In the genomic region with DNA sequence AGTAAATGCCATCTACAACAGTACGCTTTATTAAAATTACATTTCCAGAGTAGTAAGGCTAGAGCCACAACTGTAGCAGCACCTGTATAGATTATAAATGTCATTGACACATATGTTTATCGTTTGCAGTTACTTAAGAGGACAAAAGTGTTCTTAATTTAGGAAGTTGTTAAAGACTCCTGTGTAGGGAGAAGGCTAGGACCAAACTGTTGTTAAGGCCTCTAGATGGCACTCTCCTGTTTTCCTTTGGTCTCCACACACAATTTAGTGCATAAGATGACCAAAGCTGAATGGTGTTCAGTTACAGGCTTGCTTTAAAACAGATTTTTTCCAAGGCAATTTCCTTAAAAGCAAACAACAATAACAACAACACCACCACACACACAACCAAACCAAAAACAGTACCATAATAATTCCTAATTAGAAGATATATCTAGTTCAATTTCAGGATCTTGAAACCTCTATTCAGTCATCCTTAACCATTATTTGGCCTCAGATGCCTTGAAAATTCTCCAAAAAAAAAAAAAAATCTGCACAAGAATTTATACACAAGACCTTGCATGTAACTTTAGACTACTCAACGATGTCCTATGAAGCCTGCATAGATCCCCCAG, we compare ENCODE assay signal across 8 cellular contexts. TPM values are rescaled to one million over a fixed set of nuclear protein-coding genes. Genes with fewer than 3 reads are reported as not detected.
A peak's percentile ranks its signal among the peaks of the same experiment; 100 is the strongest.
DNase-seq lines count a peak whose midpoint lies in the region; ATAC-seq and TF ChIP-seq lines count a peak whose summit lies in the region.

No MANE protein-coding gene starts in this region.

- CTCF ChIA-PET in HCT116 (lab: Charles Lee): interaction anchor here (0.6 to 3.1 kb wide), 6 partner anchors 14 to 230 kb away, joined by 3 to 34 read pairs (median 3); a partner anchor contains a TSS

- H3K36me3 ChIP-seq in HCT116 (ENCODE audit: control insufficient read depth in 1 of 2, insufficient read depth in 2 of 2, low read length in 2 of 2) (0 out of 4 replicates have a peak, but pooled peaks cover 0 to 3% of the 10 kb centered on the region in 2 experiments), right atrium auricular region (peaks cover 7% of the 10 kb centered on the region)

- DNase-seq in DMS 273 (lab: John Stamatoyannopoulos, UW; ENCODE audit: unreplicated experiment): peak; percentile 59
- peak; percentile 51 for DNase-seq in HCT116 (ENCODE audit: low read depth, low spot score)
- peak; percentile 68 for DNase-seq in NCI-H510A treated with DMSO at 0.1 percent for 48 hours (lab: John Stamatoyannopoulos, UW)
- DNase-seq in amniotic stem cell (lab: John Stamatoyannopoulos, UW): peak; percentile 83
- no peak for DNase-seq in right atrium auricular region (ENCODE audit: low spot score)
- DNase-seq in sciatic nerve (ENCODE audit: low spot score): no peak

- no TSS peak for BruUV-seq in HCT116 (replicated peaks; lab: Mats Ljungman, UMichigan)

- peak; percentile 86 for TF ChIP-seq RAD21 in HCT116 (IDR thresholded peaks at IDR 0.05; ENCODE audit: low read depth)

- H4K20me1 ChIP-seq in HCT116 (ENCODE audit: insufficient read depth): no peaks in the 10 kb centered on the region

- no peaks in the 10 kb centered on the region for H3K27me3 ChIP-seq in HCT116 (ENCODE audit: insufficient read depth, low read length)
- H3K27me3 ChIP-seq in right atrium auricular region: no peaks in the 10 kb centered on the region

- no peak for TF ChIP-seq POLR2A in HCT116 (IDR thresholded peaks at IDR 0.05; ENCODE audit: borderline replicate concordance, extremely low read depth, insufficient read depth, insufficient read length)

- TF ChIP-seq CTCF in HCT116 (IDR thresholded peaks at IDR 0.05 in 2 of 3, conservative IDR thresholded peaks at IDR 0.05 in 1 of 3; ENCODE audit: borderline replicate concordance in 1 of 3, insufficient read depth in 1 of 3, low read depth in 2 of 3, low read length in 2 of 3) (peak; percentile 74 to 77 (median 75); a peak in 5 of 6 replicates), right atrium auricular region (IDR thresholded peaks at IDR 0.05) (peak; percentile 21 to 77)

- H2AFZ ChIP-seq in HCT116 (ENCODE audit: low read depth, low read length, poor library complexity, severe bottlenecking): no peak overlapping the region

- H3K9me3 ChIP-seq in HCT116 (ENCODE audit: control insufficient read depth in 1 of 2, insufficient read depth in 1 of 2, low read depth in 1 of 2, low read length in 2 of 2): no peaks in the 10 kb centered on the region
- H3K9me3 ChIP-seq in right atrium auricular region: no peaks in the 10 kb centered on the region

- peaks cover 0 to 5% of the 10 kb centered on the region in 2 experiments; a peak in 1 of 4 replicates for H3K4me1 ChIP-seq in HCT116 (ENCODE audit: control insufficient read depth in 1 of 2, insufficient read depth in 2 of 2, low read length in 2 of 2)
- H3K4me1 ChIP-seq in right atrium auricular region: peaks cover 0 to 2% of the 10 kb centered on the region in 2 donors

- RAD21 ChIA-PET in HCT116 (lab: Charles Lee; ENCODE audit: low non-redundant PET in 1 of 2, low total read pairs in 2 of 2, uncharacterized antibody in 2 of 2, unreplicated experiment in 2 of 2): interaction anchor here (0.9 to 1.6 kb wide), 2 partner anchors 226 kb away, joined by 3 to 4 read pairs; no protein-coding TSS in a partner anchor

- ATAC-seq in HCT116: peak; percentile 95
- peak; percentile 93 for ATAC-seq in sciatic nerve
- no peak for ATAC-seq in HG02970 (IDR thresholded peaks at IDR 0.05; ENCODE audit: low FRiP score, unreplicated experiment)
- no peak for ATAC-seq in GM21360 (IDR thresholded peaks at IDR 0.05; ENCODE audit: unreplicated experiment)

- no peaks in the 10 kb centered on the region for H3K9me2 ChIP-seq in HCT116 (ENCODE audit: insufficient read depth)

- H3K4me3 ChIP-seq in HCT116 (replicated peaks in 1 of 2; ENCODE audit: low read depth in 1 of 2, low read length in 2 of 2) (no peak overlapping the region), right atrium auricular region (no peak overlapping the region)

- intact Hi-C loops in HCT116 (cut with micrococcal nuclease) (loop anchor here (1.0 to 2.0 kb wide), 3 partner anchors 217 to 346 kb away; no protein-coding TSS in a partner anchor), sciatic nerve (cut with DNase I) (loop anchor here (5.0 to 10.0 kb wide), 2 partner anchors 222 to 345 kb away; no protein-coding TSS in a partner anchor)

- H3K9ac ChIP-seq in HCT116 (ENCODE audit: low read length): no peak overlapping the region

- H3K79me2 ChIP-seq in HCT116 (ENCODE audit: insufficient read depth, low read length): no peaks in the 10 kb centered on the region

- H3K27ac ChIP-seq in HCT116 (ENCODE audit: low read depth, low read length) (no peak overlapping the region), right atrium auricular region (no peak overlapping the region)

- H3K4me2 ChIP-seq in HCT116 (ENCODE audit: low read length): no peak overlapping the region

- POLR2A ChIA-PET in HCT116 (lab: Charles Lee): no interaction called here

TF ChIP-seq in HCT116, 20 proteins besides CTCF, POLR2A, EP300 and RAD21:
- TF ChIP-seq SIN3A (IDR thresholded peaks at IDR 0.05; ENCODE audit: low read depth): no peak

RNA-seq across cellular contexts. Expression of a gene that starts 42.5 kb away (rescaled TPM):
- total RNA-seq in HCT116 (2021; ENCODE audit: unreplicated experiment): 2.0 TPM
- polyA plus RNA-seq in HCT116 (2012): 0.09 and 0.41 TPM in 2 replicates
- 1 to 10 TPM; 4.5 to 9.5 TPM for total RNA-seq in right atrium auricular region
- total RNA-seq in sciatic nerve: 7.0 TPM

RNA-seq across cellular contexts. Expression of a gene that starts 50.2 kb away (rescaled TPM):
- total RNA-seq in HCT116 (2021; ENCODE audit: unreplicated experiment) (3.5 TPM), right atrium auricular region (not detected), sciatic nerve (not detected)
- not detected in 2 replicates for polyA plus RNA-seq in HCT116 (2012)

RNA-seq across cellular contexts. Expression of a gene that starts 56.8 kb away (rescaled TPM):
- total RNA-seq in HCT116 (2021; ENCODE audit: unreplicated experiment) (not detected), right atrium auricular region (not detected), sciatic nerve (not detected)
- not detected in 2 replicates for polyA plus RNA-seq in HCT116 (2012)

Comparison
In these comparisons a context has a peak if more than half of its experiments do, and no peak if none do; other contexts are left out.
1. DNase-seq: peak in DMS 273 (single experiment), HCT116 (single experiment), NCI-H510A treated with DMSO at 0.1 percent for 48 hours (single experiment) and amniotic stem cell (single experiment); none in right atrium auricular region (single experiment) and sciatic nerve (single experiment).
2. ATAC-seq: peak in HCT116 (single experiment) and sciatic nerve (single experiment); none in HG02970 (single experiment) and GM21360 (single experiment).